8 cellular contexts compared by ENCODE assay signal in genomic region chr19:47608908-47609879, GRCh38. TPM values are rescaled to one million over a fixed set of nuclear protein-coding genes. Genes with fewer than 3 reads are reported as not detected.
DNase-seq lines count a peak whose midpoint lies in the region; ATAC-seq, FAIRE-seq and TF ChIP-seq lines count a peak whose summit lies in the region.

Gene BICRA (plus strand): TSS chr19:47609134. CDS start chr19:47673575, 64,441 bp downstream.

- peak within 1 kb of the TSS; percentile 91 for H3K4me3 Mint-ChIP-seq in T-helper 2 cell treated with Interferon-gamma antibody and Interleukin-4, amounts not matched to agents 5 μg/mL and 100 μg/mL, for 36 hours

- no peaks in the 10 kb centered on the region for H3K9me3 ChIP-seq in right atrium auricular region
- no peaks in the 10 kb centered on the region for H3K9me3 ChIP-seq in psoas muscle

- H3K27ac ChIP-seq in angular gyrus (ENCODE audit: low read depth, low read length) (peak within 1 kb of the TSS; percentile 94), right atrium auricular region (peak within 1 kb of the TSS; percentile 97 to 99), psoas muscle (peak within 1 kb of the TSS; percentile 100), urinary bladder (ENCODE audit: low read depth) (peak within 1 kb of the TSS; percentile 97)

- H3K27me3 ChIP-seq in right atrium auricular region, result no peaks in the 10 kb centered on the region
- H3K27me3 ChIP-seq in psoas muscle (ENCODE audit: insufficient read depth in 3 of 3, low read length in 2 of 3), result no peaks in the 10 kb centered on the region

- peak; percentile 20 for FAIRE-seq in GM12891 (lab: Jason Lieb, UNC)

- peak; percentile 81 for DNase-seq in GM12891 (ENCODE audit: insufficient read length, low spot score)
- peak; percentile 74 for DNase-seq in NCI-H1105 treated with DMSO at 0.1 percent for 48 hours (lab: John Stamatoyannopoulos, UW)
- DNase-seq in T-helper 2 cell treated with Interferon-gamma antibody and Interleukin-4, amounts not matched to agents 5 μg/mL and 100 μg/mL, for 36 hours (ENCODE audit: low spot score), result peak; percentile 73
- DNase-seq in right atrium auricular region (ENCODE audit: low spot score), result peak; percentile 85
- DNase-seq in psoas muscle, result peak; percentile 89 to 94

- peak within 1 kb of the TSS; percentile 93 for H3K27ac Mint-ChIP-seq in T-helper 2 cell treated with Interferon-gamma antibody and Interleukin-4, amounts not matched to agents 5 μg/mL and 100 μg/mL, for 36 hours

- WGBS in psoas muscle, 3 donors, result 1 to 2% (median 1%) methylated on average over 36 to 96 of the region's 96 CpGs
- under 1% methylated on average over 95 of the region's 96 CpGs for WGBS in urinary bladder

- H3K4me3 ChIP-seq in right atrium auricular region (peak within 1 kb of the TSS; percentile 82 to 95), psoas muscle (peak within 1 kb of the TSS; percentile 100), urinary bladder (ENCODE audit: low read depth, low read length) (peak within 1 kb of the TSS; percentile 98)

- ATAC-seq in HG02610 (IDR thresholded peaks at IDR 0.05; ENCODE audit: unreplicated experiment) (peak; percentile 42), psoas muscle (peak; percentile 66 to 73 (median 68))

- no peaks in the 10 kb centered on the region for H3K9me3 Mint-ChIP-seq in T-helper 2 cell treated with Interferon-gamma antibody and Interleukin-4, amounts not matched to agents 5 μg/mL and 100 μg/mL, for 36 hours

- intact Hi-C loops in psoas muscle (cut with DNase I), result loop anchor here in 1 of 2 donors (2.0 kb wide), 2 partner anchors 56 to 90 kb away; no protein-coding TSS in a partner anchor

- H3K4me1 ChIP-seq in right atrium auricular region (peaks cover 0 to 49% of the 10 kb centered on the region in 2 donors), psoas muscle (peaks cover 36% of the 10 kb centered on the region), urinary bladder (ENCODE audit: insufficient read depth) (peaks cover 2% of the 10 kb centered on the region)

- H3K4me1 Mint-ChIP-seq in T-helper 2 cell treated with Interferon-gamma antibody and Interleukin-4, amounts not matched to agents 5 μg/mL and 100 μg/mL, for 36 hours (ENCODE audit: low read depth), result peaks cover 19% of the 10 kb centered on the region

- no peak for TF ChIP-seq CTCF in right atrium auricular region (IDR thresholded peaks at IDR 0.05)
- no peak for TF ChIP-seq CTCF in psoas muscle (IDR thresholded peaks at IDR 0.05)

- TF ChIP-seq POLR2A in GM12891 (IDR thresholded peaks at IDR 0.05; ENCODE audit: low read depth, low read length), result no peak

- H3K36me3 Mint-ChIP-seq in T-helper 2 cell treated with Interferon-gamma antibody and Interleukin-4, amounts not matched to agents 5 μg/mL and 100 μg/mL, for 36 hours (ENCODE audit: low read depth), result peaks cover 10% of the 10 kb centered on the region

- no peaks in the 10 kb centered on the region for H3K27me3 Mint-ChIP-seq in T-helper 2 cell treated with Interferon-gamma antibody and Interleukin-4, amounts not matched to agents 5 μg/mL and 100 μg/mL, for 36 hours (ENCODE audit: low read depth)

- H3K36me3 ChIP-seq in right atrium auricular region (no peaks in the 10 kb centered on the region), psoas muscle (ENCODE audit: insufficient read depth in 1 of 2, low read depth in 1 of 2) (no peaks in the 10 kb centered on the region), urinary bladder (ENCODE audit: insufficient read depth) (no peaks in the 10 kb centered on the region)

TF ChIP-seq in GM12891, 5 proteins besides CTCF, POLR2A, EP300 and RAD21:
- TF ChIP-seq SPI1 (IDR thresholded peaks at IDR 0.05; ENCODE audit: low read depth, low read length) (no peak), POU2F2 (IDR thresholded peaks at IDR 0.05; ENCODE audit: low read depth, low read length) (no peak), POLR2AphosphoS5 (IDR thresholded peaks at IDR 0.05; ENCODE audit: low read depth, low read length) (no peak), TAF1 (IDR thresholded peaks at IDR 0.05; ENCODE audit: low read depth, low read length) (0 out of 2 replicates have a peak, but pooled peaks have one; percentile 27), PAX5 (IDR thresholded peaks at IDR 0.05; ENCODE audit: insufficient read depth, low read length, severe bottlenecking) (no peak)

RNA-seq across cellular contexts. Expression of gene BICRA, which starts in this region (rescaled TPM):
- 4.2 TPM for polyA plus RNA-seq in GM12891 (2012; ENCODE audit: low read depth, missing spikeins)
- total RNA-seq in right atrium auricular region (10 to 100 TPM in 1 of 2 donors, 1 to 10 TPM in 1; 7.0 to 12.6 TPM), psoas muscle (10 to 100 TPM in 3 of 4 donors, 1 to 10 TPM in 1; 9.6 to 22.4 (median 13.7) TPM), urinary bladder (5.9 TPM)
- polyA plus RNA-seq in psoas muscle (1 to 10 TPM; 3.1 to 9.9 (median 4.9) TPM), urinary bladder (10.9 TPM)

Comparison
In these comparisons a context has a peak if more than half of its experiments do, and no peak if none do; other contexts are left out.
1. Peak in every context shown above with its lines: DNase-seq, ATAC-seq, H3K4me3 ChIP-seq and H3K27ac ChIP-seq.